Comparison of ENCODE assay signal across 9 cellular contexts in genomic region chr13:60329221-60329983, GRCh38.
DNase-seq lines count a peak whose midpoint lies in the region; ATAC-seq and TF ChIP-seq lines count a peak whose summit lies in the region.
"Had no signal": no experiment of that assay in that cellular context is flagged by ENCODE, and none has a peak within 500 bp of the region (broad histone marks: within the 10 kb centered on the region; RNA-seq: fewer than 3 reads in every experiment).

No MANE protein-coding gene starts in this region.

- 7% methylated on average over 2 of the region's 2 CpGs for WGBS in smooth muscle cell (ENCODE audit: low lambda C conversion rate)

- H3K27ac ChIP-seq in PC-9: no peak overlapping the region
- no peak overlapping the region for H3K27ac ChIP-seq in fibroblast of lung (ENCODE audit: insufficient read depth, low read length)
- H3K27ac ChIP-seq in smooth muscle cell (ENCODE audit: low read depth): no peak overlapping the region
- H3K27ac ChIP-seq: BLaER1 had no signal

- peak; percentile 72 for ATAC-seq in GM21576 (IDR thresholded peaks at IDR 0.05; ENCODE audit: unreplicated experiment)

- no TSS peak for BruUV-seq in PC-9 (replicated peaks; lab: Mats Ljungman, UMichigan)

- CTCF ChIA-PET in PC-9 (lab: Charles Lee): interaction anchor here (0.6 to 0.7 kb wide), 3 partner anchors 649 to 1012 kb away, joined by 3 read pairs; no protein-coding TSS in a partner anchor

- H3F3A ChIP-seq in PC-9 (ENCODE audit: insufficient read depth, low read depth) (no peaks in the 10 kb centered on the region), smooth muscle cell (ENCODE audit: low read depth) (no peaks in the 10 kb centered on the region)

- POLR2A ChIA-PET in PC-9 (lab: Charles Lee; ENCODE audit: unreplicated experiment): no interaction called here

- H4K20me1 ChIP-seq in PC-9 (ENCODE audit: insufficient read depth) (no peaks in the 10 kb centered on the region), fibroblast of lung (ENCODE audit: control insufficient read depth, extremely low read depth, insufficient read depth, low read length) (no peaks in the 10 kb centered on the region), smooth muscle cell (ENCODE audit: low read depth) (no peaks in the 10 kb centered on the region)
- H4K20me1 ChIP-seq: BLaER1 had no signal

- H3K4me1 ChIP-seq in PC-9 (replicated peaks; ENCODE audit: insufficient read depth) (no peaks in the 10 kb centered on the region), fibroblast of lung (ENCODE audit: control insufficient read depth, extremely low read depth, insufficient read depth, low read length) (no peaks in the 10 kb centered on the region), smooth muscle cell (ENCODE audit: low read depth) (no peaks in the 10 kb centered on the region)

- no peaks in the 10 kb centered on the region for H3K36me3 ChIP-seq in PC-9 (ENCODE audit: low read depth)
- H3K36me3 ChIP-seq in fibroblast of lung (ENCODE audit: control insufficient read depth, insufficient read depth, low read length): no peaks in the 10 kb centered on the region
- no peaks in the 10 kb centered on the region for H3K36me3 ChIP-seq in smooth muscle cell (ENCODE audit: low read depth)
- H3K36me3 ChIP-seq: BLaER1 had no signal

- H3K9ac ChIP-seq in fibroblast of lung (ENCODE audit: insufficient read depth, low read length) (no peak overlapping the region), smooth muscle cell (ENCODE audit: low read depth) (no peak overlapping the region)
- H3K9ac ChIP-seq: BLaER1 had no signal

- no peaks in the 10 kb centered on the region for H3K9me2 ChIP-seq in PC-9 (ENCODE audit: insufficient read depth)

- DNase-seq in NCI-H1694 treated with DMSO at 0.1 percent for 48 hours (lab: John Stamatoyannopoulos, UW): peak; percentile 1
- DNase-seq in NCI-H1694 (lab: John Stamatoyannopoulos, UW): no peak
- peak; percentile 62 to 76 for DNase-seq in Kasumi-1 (lab: John Stamatoyannopoulos, UW)
- DNase-seq in PC-9: peak in 1 of 2 experiments; percentile 13
- DNase-seq in fibroblast of lung (ENCODE audit: low read depth in 2 of 2): peak; percentile 29 to 32
- no peak for DNase-seq in smooth muscle cell (lab: John Stamatoyannopoulos, UW; ENCODE audit: unreplicated experiment)
- DNase-seq in LoVo (ENCODE audit: low spot score): no peak

- H3K79me2 ChIP-seq in PC-9 (ENCODE audit: low read depth): no peaks in the 10 kb centered on the region
- no peaks in the 10 kb centered on the region for H3K79me2 ChIP-seq in fibroblast of lung (ENCODE audit: control insufficient read depth, insufficient read depth, low read length)
- no peaks in the 10 kb centered on the region for H3K79me2 ChIP-seq in smooth muscle cell (ENCODE audit: low read depth)

- no peaks in the 10 kb centered on the region for H3K9me3 ChIP-seq in PC-9 (ENCODE audit: insufficient read depth, low read depth)
- no peaks in the 10 kb centered on the region for H3K9me3 ChIP-seq in fibroblast of lung (ENCODE audit: control insufficient read depth, insufficient read depth, low read depth, low read length)
- H3K9me3 ChIP-seq in smooth muscle cell (replicated peaks; ENCODE audit: low read depth): no peaks in the 10 kb centered on the region

- no peaks in the 10 kb centered on the region for H3K27me3 ChIP-seq in PC-9 (ENCODE audit: insufficient read depth, low read depth)
- H3K27me3 ChIP-seq in fibroblast of lung (ENCODE audit: control insufficient read depth, insufficient read depth, low read length): no peaks in the 10 kb centered on the region
- H3K27me3 ChIP-seq in smooth muscle cell (ENCODE audit: low read depth): peaks cover 3% of the 10 kb centered on the region
- H3K27me3 ChIP-seq: BLaER1 had no signal

- TF ChIP-seq CTCF in PC-9 (conservative IDR thresholded peaks at IDR 0.05) (peak; percentile 55), fibroblast of lung (conservative IDR thresholded peaks at IDR 0.05 in 1 of 2, IDR thresholded peaks at IDR 0.05 in 1 of 2; ENCODE audit: low read depth in 1 of 2, low read length in 2 of 2) (peak; percentile 32 to 49), smooth muscle cell (IDR thresholded peaks at IDR 0.05; ENCODE audit: borderline replicate concordance, insufficient read depth, poor library complexity, severe bottlenecking) (peak; percentile 30)

- H2AFZ ChIP-seq in PC-9: no peak overlapping the region
- no peak overlapping the region for H2AFZ ChIP-seq in fibroblast of lung (ENCODE audit: low read length)
- H2AFZ ChIP-seq in smooth muscle cell (ENCODE audit: low read depth): peak overlapping the region; percentile 69

- H3K4me3 ChIP-seq in PC-9 (no peak overlapping the region), fibroblast of lung (replicated peaks in 1 of 4; ENCODE audit: control extremely low read depth in 1 of 4, insufficient read depth in 1 of 4, low read depth in 3 of 4, low read length in 4 of 4) (no peak overlapping the region), smooth muscle cell (no peak overlapping the region)
- H3K4me3 ChIP-seq: BLaER1 had no signal

- no peak overlapping the region for H3K4me2 ChIP-seq in PC-9
- no peak overlapping the region for H3K4me2 ChIP-seq in fibroblast of lung (ENCODE audit: extremely low read depth, insufficient read depth, low read length)
- H3K4me2 ChIP-seq in smooth muscle cell: no peak overlapping the region
- H3K4me2 ChIP-seq: BLaER1 had no signal

- intact Hi-C loops in PC-9 (cut with micrococcal nuclease; ENCODE audit: unreplicated experiment): no loop called here

Comparison
In these comparisons a context has a peak if more than half of its experiments do, and no peak if none do; other contexts are left out.
1. DNase-seq: peak in NCI-H1694 treated with DMSO at 0.1 percent for 48 hours (single experiment), Kasumi-1 (2 of 2) and fibroblast of lung (2 of 2); none in NCI-H1694 (single experiment), smooth muscle cell (single experiment) and LoVo (single experiment).
2. Peak in every context shown above with its lines, with median percentiles within 50 percentile points of each other: CTCF ChIP-seq.